1 cellular context compared by ENCODE assay signal in genomic region chr1:75730432-75730831, GRCh38.
TF ChIP-seq lines count a peak whose summit lies in the region.

No MANE protein-coding gene starts in this region.

TF ChIP-seq in SK-N-SH, 30 proteins besides CTCF, POLR2A, EP300 and RAD21 (continued from another document):
- TF ChIP-seq CHD2 (IDR thresholded peaks at IDR 0.05; ENCODE audit: low read length, partially characterized antibody), result no peak
- no peak for TF ChIP-seq IRF3 (IDR thresholded peaks at IDR 0.05; ENCODE audit: low read depth, low read length)
- TF ChIP-seq FOXJ3 (CRISPR knock-in tag; IDR thresholded peaks at IDR 0.05), result no peak
- TF ChIP-seq ELF1 (IDR thresholded peaks at IDR 0.05), result no peak
- no peak for TF ChIP-seq YY1 (IDR thresholded peaks at IDR 0.05; ENCODE audit: low read depth)
- TF ChIP-seq RFX5 (IDR thresholded peaks at IDR 0.05; ENCODE audit: low read length), result no peak
TF ChIP-seq in SK-N-SH: peak in this region for 0.
